In genomic region chr4:184408021-184408710, GRCh38 we compare ENCODE assay signal across 10 cellular contexts.
DNase-seq lines count a peak whose midpoint lies in the region; ATAC-seq and TF ChIP-seq lines count a peak whose summit lies in the region.
"Had no signal": no experiment of that assay in that cellular context is flagged by ENCODE, and none has a peak within 500 bp of the region (broad histone marks: within the 10 kb centered on the region; RNA-seq: fewer than 3 reads in every experiment).

No MANE protein-coding gene starts in this region.

- WGBS in spleen, 5 donors: 79 to 86% (median 84%) methylated on average over 8 of the region's 8 CpGs

- POLR2A ChIA-PET in activated CD4-positive, alpha-beta T cell treated with anti-CD3 and anti-CD28 coated beads, Interleukin-2, amount 10 ng/mL, durations not matched to agents 7 days and 5 days (lab: Charles Lee): no interaction called here
- POLR2A ChIA-PET in activated CD4-positive, alpha-beta memory T cell treated with anti-CD3 and anti-CD28 coated beads for 36 hours (lab: Charles Lee): interaction anchor here (0.8 to 2.7 kb wide), 3 partner anchors 13 to 106 kb away, joined by 3 to 10 read pairs (median 4); no protein-coding TSS in a partner anchor

- H3K27ac Mint-ChIP-seq in activated CD4-positive, alpha-beta T cell treated with anti-CD3 and anti-CD28 coated beads, Interleukin-2, amount 10 ng/mL, durations not matched to agents 7 days and 5 days: peak overlapping the region; percentile 58
- H3K27ac Mint-ChIP-seq in activated CD4-positive, alpha-beta memory T cell treated with anti-CD3 and anti-CD28 coated beads for 36 hours: peak overlapping the region; percentile 64

- H3K27me3 ChIP-seq in spleen (replicated peaks in 1 of 7): no peaks in the 10 kb centered on the region

- CTCF ChIA-PET in activated CD4-positive, alpha-beta T cell treated with anti-CD3 and anti-CD28 coated beads, Interleukin-2, amount 10 ng/mL, durations not matched to agents 7 days and 5 days (lab: Charles Lee): interaction anchor here (0.9 to 1.2 kb wide), 5 partner anchors 9 to 194 kb away, joined by 3 to 7 read pairs (median 3); no protein-coding TSS in a partner anchor
- CTCF ChIA-PET in activated CD4-positive, alpha-beta memory T cell treated with anti-CD3 and anti-CD28 coated beads for 36 hours (lab: Charles Lee): interaction anchor here (0.9 to 2.2 kb wide), 4 partner anchors 12 to 144 kb away, joined by 3 to 7 read pairs (median 3); no protein-coding TSS in a partner anchor

- H3K4me3 Mint-ChIP-seq in activated CD4-positive, alpha-beta T cell treated with anti-CD3 and anti-CD28 coated beads, Interleukin-2, amount 10 ng/mL, durations not matched to agents 7 days and 5 days: no peak overlapping the region
- H3K4me3 Mint-ChIP-seq in activated CD4-positive, alpha-beta memory T cell treated with anti-CD3 and anti-CD28 coated beads for 36 hours: no peak overlapping the region

- no peaks in the 10 kb centered on the region for H3K27me3 Mint-ChIP-seq in activated CD4-positive, alpha-beta T cell treated with anti-CD3 and anti-CD28 coated beads, Interleukin-2, amount 10 ng/mL, durations not matched to agents 7 days and 5 days
- H3K27me3 Mint-ChIP-seq in activated CD4-positive, alpha-beta memory T cell treated with anti-CD3 and anti-CD28 coated beads for 36 hours: no peaks in the 10 kb centered on the region

- H3K4me1 Mint-ChIP-seq in activated CD4-positive, alpha-beta T cell treated with anti-CD3 and anti-CD28 coated beads, Interleukin-2, amount 10 ng/mL, durations not matched to agents 7 days and 5 days: peaks cover 57% of the 10 kb centered on the region
- peaks cover 54% of the 10 kb centered on the region for H3K4me1 Mint-ChIP-seq in activated CD4-positive, alpha-beta memory T cell treated with anti-CD3 and anti-CD28 coated beads for 36 hours (ENCODE audit: low read depth)

- no peak for ATAC-seq in GM18511 (IDR thresholded peaks at IDR 0.05; ENCODE audit: unreplicated experiment)
- ATAC-seq in GM21390 (IDR thresholded peaks at IDR 0.05; ENCODE audit: unreplicated experiment): no peak

- H3K27ac ChIP-seq in spleen: peak overlapping the region in 6 of 8 donors; percentile 5 to 81 (median 70)

- no peak for TF ChIP-seq POLR2A in spleen (IDR thresholded peaks at IDR 0.05)

- H3K4me1 ChIP-seq in spleen: peaks cover 15 to 92% (median 55%) of the 10 kb centered on the region in 6 donors

- H3K4me3 ChIP-seq in fibroblast of pulmonary artery (replicated peaks; ENCODE audit: low read depth, low read length): no peak overlapping the region
- no peak overlapping the region for H3K4me3 ChIP-seq in spleen

- H3K9me3 ChIP-seq in spleen: no peaks in the 10 kb centered on the region

- H3K9me3 Mint-ChIP-seq in activated CD4-positive, alpha-beta T cell treated with anti-CD3 and anti-CD28 coated beads, Interleukin-2, amount 10 ng/mL, durations not matched to agents 7 days and 5 days: no peaks in the 10 kb centered on the region
- H3K9me3 Mint-ChIP-seq in activated CD4-positive, alpha-beta memory T cell treated with anti-CD3 and anti-CD28 coated beads for 36 hours: no peaks in the 10 kb centered on the region

- peaks cover 0 to 96% (median 58%) of the 10 kb centered on the region in 6 donors for H3K36me3 ChIP-seq in spleen

- H3K36me3 Mint-ChIP-seq in activated CD4-positive, alpha-beta T cell treated with anti-CD3 and anti-CD28 coated beads, Interleukin-2, amount 10 ng/mL, durations not matched to agents 7 days and 5 days (ENCODE audit: low read depth): peaks cover 73% of the 10 kb centered on the region
- H3K36me3 Mint-ChIP-seq in activated CD4-positive, alpha-beta memory T cell treated with anti-CD3 and anti-CD28 coated beads for 36 hours: peaks cover 40% of the 10 kb centered on the region

- DNase-seq in activated CD4-positive, alpha-beta T cell treated with anti-CD3 and anti-CD28 coated beads, Interleukin-2, amount 10 ng/mL, durations not matched to agents 7 days and 5 days: no peak
- no peak for DNase-seq in activated CD4-positive, alpha-beta T cell treated with anti-CD3 and anti-CD28 coated beads for 48 hours
- no peak for DNase-seq in activated CD4-positive, alpha-beta memory T cell treated with anti-CD3 and anti-CD28 coated beads for 36 hours
- DNase-seq in fibroblast of pulmonary artery (ENCODE audit: low read depth): peak; percentile 69
- DNase-seq in spleen: no peak
- no peak for DNase-seq in retina
- DNase-seq: C1 segment of cervical spinal cord, small intestine had no signal

- intact Hi-C loops in activated CD4-positive, alpha-beta memory T cell treated with anti-CD3 and anti-CD28 coated beads for 36 hours (cut with micrococcal nuclease): no loop called here
- intact Hi-C loops in spleen (cut with DNase I; ENCODE audit: low total_unique reads): no loop called here

- TF ChIP-seq CTCF in fibroblast of pulmonary artery (IDR thresholded peaks at IDR 0.05; ENCODE audit: low read length, missing control alignments) (no peak), spleen (IDR thresholded peaks at IDR 0.05 in 8 of 11, conservative IDR thresholded peaks at IDR 0.05 in 3 of 11) (no peak)
